8 cellular contexts compared by ENCODE assay signal in the genomic region with DNA sequence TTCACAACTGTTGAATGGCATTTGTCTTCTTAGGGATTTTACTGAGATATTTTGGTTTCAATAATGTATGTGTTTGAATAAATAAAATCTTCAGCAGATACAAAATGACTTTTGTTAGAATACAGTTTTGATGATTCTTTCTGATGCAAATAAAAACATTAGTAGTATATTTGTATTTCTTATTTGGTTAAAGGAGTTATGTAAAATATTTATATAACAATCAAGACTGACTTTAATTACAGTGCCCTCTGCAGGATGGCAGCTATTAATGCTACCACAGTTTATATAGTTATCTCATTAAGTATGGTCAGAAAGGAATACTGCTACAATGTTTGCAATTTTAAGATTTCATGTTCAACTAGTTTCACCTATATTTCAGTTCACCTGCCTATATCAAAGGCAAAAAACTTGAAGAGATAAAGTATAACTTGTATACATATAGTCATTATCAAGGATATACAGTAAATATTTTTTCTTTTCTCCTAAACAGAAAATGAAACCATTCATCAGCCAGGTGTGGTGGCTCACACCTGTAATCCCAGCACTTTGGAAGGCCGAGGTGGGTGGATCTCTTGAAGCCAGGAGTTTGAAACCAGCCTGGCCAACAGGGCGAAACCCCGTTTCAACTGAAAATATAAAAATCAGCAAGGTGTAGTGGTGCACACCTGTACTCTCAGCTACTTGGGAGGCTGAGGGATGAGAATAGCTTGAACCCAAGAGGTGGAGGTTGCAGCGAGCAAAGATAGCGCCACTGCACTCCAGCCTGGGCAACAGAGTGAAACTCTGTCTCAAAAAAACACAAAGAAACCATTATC. TPM values are rescaled to one million over a fixed set of nuclear protein-coding genes. Genes with fewer than 3 reads are reported as not detected.
DNase-seq lines count a peak whose midpoint lies in the region; ATAC-seq and TF ChIP-seq lines count a peak whose summit lies in the region.

No MANE protein-coding gene starts in this region.

- H4K20me1 ChIP-seq in OCI-LY7 (ENCODE audit: insufficient read depth, low read length): no peaks in the 10 kb centered on the region
- H4K20me1 ChIP-seq in fibroblast of lung (ENCODE audit: control insufficient read depth, extremely low read depth, insufficient read depth, low read length): no peaks in the 10 kb centered on the region

- CTCF ChIA-PET in MCF 10A (lab: Yijun Ruan, JAX): interaction anchor here (0.6 to 3.6 kb wide), 10 partner anchors 8 to 308 kb away, joined by 3 to 18 read pairs (median 4); no protein-coding TSS in a partner anchor
- CTCF ChIA-PET in OCI-LY7 (lab: Charles Lee; ENCODE audit: unreplicated experiment): no interaction called here

- POLR2A ChIA-PET in MCF 10A (lab: Yijun Ruan, JAX): interaction anchor here (0.6 to 1.4 kb wide), 2 partner anchors 19 to 120 kb away, joined by 5 read pairs; a partner anchor contains a TSS
- POLR2A ChIA-PET in OCI-LY7 (lab: Charles Lee): interaction anchor here (1.0 kb wide), 2 partner anchors 9 to 21 kb away, joined by 3 to 4 read pairs; no protein-coding TSS in a partner anchor

- BruUV-seq in MCF 10A (replicated peaks; lab: Mats Ljungman, UMichigan) (no TSS peak), OCI-LY7 (replicated peaks; lab: Mats Ljungman, UMichigan) (no TSS peak)

- TF ChIP-seq CTCF in MCF 10A (IDR thresholded peaks at IDR 0.05; ENCODE audit: unreplicated experiment) (peak; percentile 26), breast epithelium (IDR thresholded peaks at IDR 0.05) (peak in 1 of 3 donors; percentile 15), OCI-LY7 (conservative IDR thresholded peaks at IDR 0.05; ENCODE audit: low read length) (peak; percentile 91), fibroblast of lung (conservative IDR thresholded peaks at IDR 0.05 in 1 of 2, IDR thresholded peaks at IDR 0.05 in 1 of 2; ENCODE audit: low read depth in 1 of 2, low read length in 2 of 2) (peak; percentile 23 to 45)

- no peak overlapping the region for H3K4me2 ChIP-seq in OCI-LY7 (ENCODE audit: low read length)
- no peak overlapping the region for H3K4me2 ChIP-seq in fibroblast of lung (ENCODE audit: extremely low read depth, insufficient read depth, low read length)

- H3K79me2 ChIP-seq in OCI-LY7 (ENCODE audit: insufficient read depth, low read depth, low read length): no peaks in the 10 kb centered on the region; the same call in 1 of the 2 replicates
- no peaks in the 10 kb centered on the region for H3K79me2 ChIP-seq in fibroblast of lung (ENCODE audit: control insufficient read depth, insufficient read depth, low read length)

- no peaks in the 10 kb centered on the region for H3K4me1 ChIP-seq in breast epithelium
- H3K4me1 ChIP-seq in OCI-LY7 (ENCODE audit: insufficient read depth, low read length, poor library complexity, severe bottlenecking): peaks cover 5% of the 10 kb centered on the region
- H3K4me1 ChIP-seq in fibroblast of lung (ENCODE audit: control insufficient read depth, extremely low read depth, insufficient read depth, low read length): no peaks in the 10 kb centered on the region
- no peaks in the 10 kb centered on the region for H3K4me1 ChIP-seq in effector memory CD4-positive, alpha-beta T cell (ENCODE audit: control insufficient read depth, insufficient read depth, low read length, poor library complexity, severe bottlenecking)

- H3K36me3 Mint-ChIP-seq in MCF 10A (ENCODE audit: insufficient read depth, unreplicated experiment): peaks cover 7% of the 10 kb centered on the region

- no peak overlapping the region for H3K9ac ChIP-seq in fibroblast of lung (ENCODE audit: insufficient read depth, low read length)

- H3K36me3 ChIP-seq in breast epithelium (peaks cover 2% of the 10 kb centered on the region), OCI-LY7 (ENCODE audit: insufficient read depth, low read length) (peaks cover 93% of the 10 kb centered on the region), fibroblast of lung (ENCODE audit: control insufficient read depth, insufficient read depth, low read length) (no peaks in the 10 kb centered on the region)
- H3K36me3 ChIP-seq in effector memory CD4-positive, alpha-beta T cell (ENCODE audit: control insufficient read depth, insufficient read depth, low read length): peaks cover 30% of the 10 kb centered on the region

- H3K9me3 Mint-ChIP-seq in MCF 10A (ENCODE audit: unreplicated experiment): no peaks in the 10 kb centered on the region

- TF ChIP-seq POLR2A in breast epithelium (IDR thresholded peaks at IDR 0.05): no peak

- no peaks in the 10 kb centered on the region for H3K9me2 ChIP-seq in OCI-LY7 (ENCODE audit: insufficient read depth, low read length)

- no peak overlapping the region for H3K4me3 Mint-ChIP-seq in MCF 10A (ENCODE audit: unreplicated experiment)

- ATAC-seq in GM21737 (IDR thresholded peaks at IDR 0.05; ENCODE audit: unreplicated experiment): no peak

- H3K27ac ChIP-seq in breast epithelium: no peak overlapping the region
- H3K27ac ChIP-seq in OCI-LY7 (ENCODE audit: low read depth, low read length, poor library complexity, severe bottlenecking): no peak overlapping the region
- no peak overlapping the region for H3K27ac ChIP-seq in fibroblast of lung (ENCODE audit: insufficient read depth, low read length)
- no peak overlapping the region for H3K27ac ChIP-seq in effector memory CD4-positive, alpha-beta T cell (ENCODE audit: insufficient read depth, low read length, poor library complexity, severe bottlenecking)

- no peaks in the 10 kb centered on the region for H3K4me1 Mint-ChIP-seq in MCF 10A (ENCODE audit: insufficient read depth, unreplicated experiment)

- H3K4me3 ChIP-seq in breast epithelium (no peak overlapping the region), OCI-LY7 (ENCODE audit: low read depth, low read length, poor library complexity, severe bottlenecking) (no peak overlapping the region), fibroblast of lung (replicated peaks in 1 of 4; ENCODE audit: control extremely low read depth in 1 of 4, insufficient read depth in 1 of 4, low read depth in 3 of 4, low read length in 4 of 4) (no peak overlapping the region)
- no peak overlapping the region for H3K4me3 ChIP-seq in effector memory CD4-positive, alpha-beta T cell (ENCODE audit: insufficient read depth, low read depth, low read length, poor library complexity, severe bottlenecking)

- H3K27me3 ChIP-seq in breast epithelium (no peaks in the 10 kb centered on the region), fibroblast of lung (ENCODE audit: control insufficient read depth, insufficient read depth, low read length) (no peaks in the 10 kb centered on the region)
- no peaks in the 10 kb centered on the region for H3K27me3 ChIP-seq in effector memory CD4-positive, alpha-beta T cell (replicated peaks; ENCODE audit: control insufficient read depth, insufficient read depth, low read length, poor library complexity, severe bottlenecking)

- H2AFZ ChIP-seq in OCI-LY7 (ENCODE audit: low read length) (no peak overlapping the region), fibroblast of lung (ENCODE audit: low read length) (no peak overlapping the region)

- H3K9me3 ChIP-seq in breast epithelium: no peaks in the 10 kb centered on the region
- H3K9me3 ChIP-seq in OCI-LY7 (ENCODE audit: low read length): peaks cover 5% of the 10 kb centered on the region; the same call in 1 of the 2 replicates
- H3K9me3 ChIP-seq in fibroblast of lung (ENCODE audit: control insufficient read depth, insufficient read depth, low read depth, low read length): no peaks in the 10 kb centered on the region
- no peaks in the 10 kb centered on the region for H3K9me3 ChIP-seq in effector memory CD4-positive, alpha-beta T cell (ENCODE audit: control insufficient read depth, low read length)

- intact Hi-C loops in MCF 10A (cut with micrococcal nuclease): no loop called here
- intact Hi-C loops in breast epithelium (cut with DNase I; ENCODE audit: low total_unique reads): no loop called here
- intact Hi-C loops in OCI-LY7 (cut with micrococcal nuclease; ENCODE audit: unreplicated experiment): no loop called here

- no peaks in the 10 kb centered on the region for H3K27me3 Mint-ChIP-seq in MCF 10A (ENCODE audit: insufficient read depth, unreplicated experiment)

- DNase-seq in MCF 10A (ENCODE audit: unreplicated experiment) (peak; percentile 38), breast epithelium (ENCODE audit: low spot score in 2 of 2) (no peak), OCI-LY7 (ENCODE audit: low spot score) (peak; percentile 38), fibroblast of lung (ENCODE audit: low read depth in 2 of 2) (peak in 1 of 2 donors; percentile 47), superior temporal gyrus (ENCODE audit: extremely low spot score) (peak; percentile 52), SKM-1 treated with dmso at 0.1 percent for 144 hours (lab: John Stamatoyannopoulos, UW; ENCODE audit: unreplicated experiment) (no peak)
- DNase-seq in effector memory CD4-positive, alpha-beta T cell: no peak

- H3K27ac Mint-ChIP-seq in MCF 10A (ENCODE audit: low read depth, unreplicated experiment): no peak overlapping the region

RNA-seq across cellular contexts. Expression of a gene that starts 19.8 kb away (rescaled TPM):
- total RNA-seq in MCF 10A (2022) (34.8 and 40.9 TPM in 2 replicates), breast epithelium (10 to 100 TPM; 43.2 to 63.1 (median 45.6) TPM), OCI-LY7 (2022) (78.1 and 78.6 TPM in 2 replicates), fibroblast of lung (32.9 and 40.3 TPM in 2 replicates)
- 91.4 and 107 TPM in 2 replicates for total RNA-seq in OCI-LY7 (2014; rRNA removed; shearing (Covaris generic))
- polyA plus RNA-seq in fibroblast of lung: 25.1 and 29.8 TPM in 2 replicates
- polyA plus RNA-seq in fibroblast of lung (2012): 21.7 and 22.2 TPM in 2 replicates
- polyA minus RNA-seq in fibroblast of lung (ENCODE audit: low replicate concordance): 3.7 and 5.3 TPM in 2 replicates

Comparison
In these comparisons a context has a peak if more than half of its experiments do, and no peak if none do; other contexts are left out.
1. DNase-seq: peak in MCF 10A (single experiment), OCI-LY7 (single experiment) and superior temporal gyrus (single experiment); none in breast epithelium (0 of 2), effector memory CD4-positive, alpha-beta T cell (0 of 3) and SKM-1 treated with dmso at 0.1 percent for 144 hours (single experiment).